Comparison of ENCODE assay signal across 12 cellular contexts in the genomic region with DNA sequence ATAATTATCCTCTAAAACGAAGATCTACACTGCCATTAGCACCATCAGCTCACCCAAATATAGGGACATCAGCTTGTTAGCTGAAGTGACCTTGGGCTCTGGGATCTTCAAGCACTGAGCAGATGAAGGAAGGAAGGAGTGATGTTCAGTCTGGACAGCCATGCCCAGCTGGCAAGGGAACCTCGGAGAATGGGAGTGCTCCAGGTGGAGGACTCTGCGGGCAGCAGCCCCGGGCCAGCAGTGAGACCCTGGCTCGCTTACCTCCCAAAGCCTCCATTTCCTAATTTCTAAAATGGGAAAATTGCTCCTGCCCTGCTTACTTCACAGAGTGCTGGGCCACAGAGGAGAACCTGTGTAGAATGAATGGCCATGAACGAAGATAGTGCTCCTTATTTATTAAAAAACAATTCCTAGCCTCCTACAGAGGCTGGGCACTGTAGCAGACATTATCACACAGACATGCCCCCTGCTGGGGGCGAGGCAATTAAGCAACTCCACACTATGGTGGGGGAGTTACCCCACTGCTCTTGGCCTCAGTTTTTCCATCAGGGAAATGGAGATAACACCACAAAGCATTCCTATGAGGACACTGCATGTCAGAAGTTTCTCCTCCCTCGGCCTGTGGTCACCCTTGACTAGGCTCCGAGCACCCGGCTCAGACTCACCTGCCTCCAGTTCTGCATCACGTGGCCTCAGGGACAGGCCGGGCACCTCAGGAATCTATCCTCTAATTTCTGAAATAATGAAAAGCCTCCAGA.
DNase-seq lines count a peak whose midpoint lies in the region; ATAC-seq and TF ChIP-seq lines count a peak whose summit lies in the region.
"Had no signal": no experiment of that assay in that cellular context is flagged by ENCODE, and none has a peak within 500 bp of the region (broad histone marks: within the 10 kb centered on the region; RNA-seq: fewer than 3 reads in every experiment).

No MANE protein-coding gene starts in this region.

- H3K4me1 ChIP-seq in rectal smooth muscle tissue (ENCODE audit: control insufficient read depth, insufficient read depth, low read length) = peaks cover 6% of the 10 kb centered on the region
- H3K4me1 ChIP-seq: right lobe of liver had no signal

- no peak overlapping the region for H3K27ac ChIP-seq in brain microvascular endothelial cell
- H3K27ac ChIP-seq in rectal smooth muscle tissue (ENCODE audit: low read depth, low read length) = peak overlapping the region; percentile 4
- H3K27ac ChIP-seq: right lobe of liver had no signal

- peaks cover 78% of the 10 kb centered on the region for H3K4me1 Mint-ChIP-seq in activated CD4-positive, alpha-beta T cell treated with anti-CD3 and anti-CD28 coated beads, Interleukin-2, amount 10 ng/mL, durations not matched to agents 24 days and 14 days
- peaks cover 24 to 46% (median 26%) of the 10 kb centered on the region in 3 donors for H3K4me1 Mint-ChIP-seq in T-cell

- H3K9ac ChIP-seq in rectal smooth muscle tissue (ENCODE audit: low read length) = no peak overlapping the region

- TF ChIP-seq CTCF in brain microvascular endothelial cell (IDR thresholded peaks at IDR 0.05; ENCODE audit: low read depth, low read length, missing control alignments) = peak; percentile 46

- intact Hi-C loops in activated CD4-positive, alpha-beta T cell treated with anti-CD3 and anti-CD28 coated beads, Interleukin-2, amount 10 ng/mL, durations not matched to agents 24 days and 14 days (cut with micrococcal nuclease) = loop anchor here (5.0 kb wide), 1 partner anchor 35 kb away; no protein-coding TSS in a partner anchor

- peak overlapping the region; percentile 92 for H3K27ac Mint-ChIP-seq in activated CD4-positive, alpha-beta T cell treated with anti-CD3 and anti-CD28 coated beads, Interleukin-2, amount 10 ng/mL, durations not matched to agents 24 days and 14 days
- H3K27ac Mint-ChIP-seq in T-cell = no peak overlapping the region
- H3K27ac Mint-ChIP-seq: mesothelial cell of epicardium had no signal

- H3K27me3 Mint-ChIP-seq in activated CD4-positive, alpha-beta T cell treated with anti-CD3 and anti-CD28 coated beads, Interleukin-2, amount 10 ng/mL, durations not matched to agents 24 days and 14 days = no peaks in the 10 kb centered on the region
- peaks cover 0 to 3% of the 10 kb centered on the region in 2 donors for H3K27me3 Mint-ChIP-seq in T-cell

- H3K27me3 ChIP-seq in brain microvascular endothelial cell (replicated peaks) = no peaks in the 10 kb centered on the region
- no peaks in the 10 kb centered on the region for H3K27me3 ChIP-seq in rectal smooth muscle tissue (ENCODE audit: control insufficient read depth, insufficient read depth, low read length)
- H3K27me3 ChIP-seq: right lobe of liver had no signal

- H3K4me3 ChIP-seq in brain microvascular endothelial cell (ENCODE audit: low read depth, low read length) = no peak overlapping the region
- no peak overlapping the region for H3K4me3 ChIP-seq in rectal smooth muscle tissue (ENCODE audit: low read length)
- H3K4me3 ChIP-seq: heart right ventricle, right lobe of liver had no signal

- H3K9me3 Mint-ChIP-seq in activated CD4-positive, alpha-beta T cell treated with anti-CD3 and anti-CD28 coated beads, Interleukin-2, amount 10 ng/mL, durations not matched to agents 24 days and 14 days = peaks cover 7% of the 10 kb centered on the region
- H3K9me3 Mint-ChIP-seq in T-cell = no peaks in the 10 kb centered on the region
- H3K9me3 Mint-ChIP-seq: mesothelial cell of epicardium had no signal

- H3K4me3 Mint-ChIP-seq in activated CD4-positive, alpha-beta T cell treated with anti-CD3 and anti-CD28 coated beads, Interleukin-2, amount 10 ng/mL, durations not matched to agents 24 days and 14 days = peak overlapping the region; percentile 65
- H3K4me3 Mint-ChIP-seq in T-cell = no peak overlapping the region
- H3K4me3 Mint-ChIP-seq: mesothelial cell of epicardium had no signal

- ATAC-seq in T-cell (replicated peaks in 1 of 4) = no peak
- ATAC-seq: HCT116 had no signal

- no peaks in the 10 kb centered on the region for H3K36me3 ChIP-seq in brain microvascular endothelial cell (replicated peaks)
- no peaks in the 10 kb centered on the region for H3K36me3 ChIP-seq in rectal smooth muscle tissue (ENCODE audit: control insufficient read depth, insufficient read depth, low read length)
- H3K36me3 ChIP-seq: heart right ventricle, right lobe of liver had no signal

- in situ Hi-C loops in brain microvascular endothelial cell (cut with HindIII; ENCODE audit: low pct_ligation_motif_present, low sequenced_read_pairs) = no loop called here

- peaks cover 2% of the 10 kb centered on the region for H3K36me3 Mint-ChIP-seq in activated CD4-positive, alpha-beta T cell treated with anti-CD3 and anti-CD28 coated beads, Interleukin-2, amount 10 ng/mL, durations not matched to agents 24 days and 14 days (ENCODE audit: low read depth)
- no peaks in the 10 kb centered on the region for H3K36me3 Mint-ChIP-seq in T-cell
- H3K36me3 Mint-ChIP-seq: mesothelial cell of epicardium had no signal

- CTCF ChIA-PET in T-cell (lab: Charles Lee) = no interaction called here

- POLR2A ChIA-PET in T-cell (lab: Charles Lee) = interaction anchor here in 1 of 2 donors (0.9 kb wide), 1 partner anchor 335 kb away, joined by 3 read pairs; no protein-coding TSS in a partner anchor

- DNase-seq in activated CD4-positive, alpha-beta T cell treated with anti-CD3 and anti-CD28 coated beads, Interleukin-2, amount 10 ng/mL, durations not matched to agents 24 days and 14 days = no peak
- no peak for DNase-seq in activated CD4-positive, alpha-beta T cell treated with anti-CD3 and anti-CD28 coated beads, Interleukin-2, amount 50 U/mL, for 4 hours
- peak; percentile 6 to 9 for DNase-seq in Kasumi-1 (lab: John Stamatoyannopoulos, UW)
- DNase-seq in brain microvascular endothelial cell = no peak
- no peak for DNase-seq in T-cell
- no peak for DNase-seq in D341Med (ENCODE audit: low spot score)
- DNase-seq in GM03348 (ENCODE audit: low spot score) = no peak
- DNase-seq: heart right ventricle had no signal

Comparison
In these comparisons a context has a peak if more than half of its experiments do, and no peak if none do; other contexts are left out.
1. DNase-seq: peak in Kasumi-1 (2 of 2); none in activated CD4-positive, alpha-beta T cell treated with anti-CD3 and anti-CD28 coated beads, Interleukin-2, amount 10 ng/mL, durations not matched to agents 24 days and 14 days (single experiment), activated CD4-positive, alpha-beta T cell treated with anti-CD3 and anti-CD28 coated beads, Interleukin-2, amount 50 U/mL, for 4 hours (0 of 2), brain microvascular endothelial cell (single experiment), T-cell (0 of 34), D341Med (single experiment) and GM03348 (single experiment).